28 cellular contexts compared by ENCODE assay signal in genomic region chr20:22496817-22497216, GRCh38.
"Had no signal": no experiment of that assay in that cellular context is flagged by ENCODE, and none has a peak within 500 bp of the region (broad histone marks: within the 10 kb centered on the region; RNA-seq: fewer than 3 reads in every experiment).

No MANE protein-coding gene starts in this region.

- H3K27me3 ChIP-seq: SJCRH30 had no signal

- H3K4me2 ChIP-seq: PC-9 had no signal

- H3K36me3 ChIP-seq: SJCRH30 had no signal

- H3K4me3 ChIP-seq: K562, PC-9, SJCRH30, SK-N-MC had no signal

- H2AFZ ChIP-seq: PC-9 had no signal

- H3K4me1 ChIP-seq: SJCRH30 had no signal

- H3K27ac ChIP-seq: PC-9, SJCRH30, SK-N-MC, VCaP had no signal

- DNase-seq: activated B cell treated with CpG ODN at 0.5 μM for 24 hours; activated CD4-positive, alpha-beta memory T cell treated with anti-CD3 and anti-CD28 coated beads, Interleukin-2, amount 10 ng/mL, durations not matched to agents 7 days and 5 days; activated CD4-positive, alpha-beta T cell treated with anti-CD3 and anti-CD28 coated beads for 1 hour; activated CD4-positive, alpha-beta T cell treated with anti-CD3 and anti-CD28 coated beads for 48 hours; activated CD8-positive, alpha-beta memory T cell treated with anti-CD3 and anti-CD28 coated beads for 24 hours; activated CD8-positive, alpha-beta memory T cell treated with anti-CD3 and anti-CD28 coated beads, Interleukin-2, amount 10 ng/mL, durations not matched to agents 7 days and 5 days; activated CD8-positive, alpha-beta memory T cell treated with anti-CD3 and anti-CD28 coated beads, Interleukin-2, amount 50 U/mL, for 48 hours; activated effector memory CD4-positive, alpha-beta T cell treated with Interleukin-2 at 50 U/mL for 16 hours; activated naive CD4-positive, alpha-beta T cell treated with anti-CD3 and anti-CD28 coated beads, Interleukin-2, amount 10 ng/mL, durations not matched to agents 7 days and 5 days; activated naive CD8-positive, alpha-beta T cell treated with anti-CD3 and anti-CD28 coated beads, Interleukin-2, amount 50 U/mL, for 24 hours; activated T-cell treated with anti-CD3 and anti-CD28 coated beads, Interleukin-2, amount 50 U/mL, for 48 hours; anterior cingulate cortex; central memory CD4-positive, alpha-beta T cell; NCI-H1092 treated with DMSO at 0.1 percent for 48 hours; NCI-H1417; NCI-H146; NCI-H187; NCI-H2029 treated with DMSO at 0.1 percent for 48 hours; NCI-H345; NCI-H526; NCI-H748 treated with DMSO at 0.1 percent for 48 hours; NK-92 treated with Interleukin-12 subunit alpha and Interleukin-12 subunit beta, amount 100 ng/mL, for 24 hours; PC-9; SHP77; SJCRH30 had no signal

- H3K9me3 ChIP-seq: SJCRH30 had no signal

- ATAC-seq: activated CD8-positive, alpha-beta memory T cell treated with anti-CD3 and anti-CD28 coated beads, Interleukin-2, amount 10 ng/mL, durations not matched to agents 7 days and 5 days; activated naive CD8-positive, alpha-beta T cell treated with anti-CD3 and anti-CD28 coated beads, Interleukin-2, amount 50 U/mL, for 24 hours; K562 had no signal
